In the genomic region with DNA sequence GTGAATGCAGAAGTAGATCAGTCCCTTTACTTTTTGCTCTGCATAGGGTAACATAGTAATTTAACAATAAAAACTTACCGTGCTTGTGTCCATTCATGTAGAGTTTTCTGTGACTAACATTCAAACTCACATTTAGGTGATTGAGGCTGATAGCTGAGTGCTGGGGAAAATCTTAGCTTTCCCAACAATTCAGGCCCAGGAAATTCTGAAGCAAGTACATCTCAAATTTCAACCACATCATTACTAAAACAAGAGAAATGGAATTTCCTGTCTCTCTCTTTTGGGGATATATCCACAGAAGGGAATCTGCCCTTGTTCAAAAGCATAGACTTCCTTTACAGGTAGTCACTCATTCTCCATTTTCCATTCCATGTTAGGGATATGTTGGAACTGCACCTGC, we compare ENCODE assay signal across 19 cellular contexts. TPM values are rescaled to one million over a fixed set of nuclear protein-coding genes. Genes with fewer than 3 reads are reported as not detected.
A peak's percentile ranks its signal among the peaks of the same experiment; 100 is the strongest.
DNase-seq lines count a peak whose midpoint lies in the region; ATAC-seq, FAIRE-seq and TF ChIP-seq lines count a peak whose summit lies in the region.
"Had no signal": no experiment of that assay in that cellular context is flagged by ENCODE, and none has a peak within 500 bp of the region (broad histone marks: within the 10 kb centered on the region; RNA-seq: fewer than 3 reads in every experiment).

No MANE protein-coding gene starts in this region.

- H3K9me3 Mint-ChIP-seq in astrocyte (ENCODE audit: unreplicated experiment), result no peaks in the 10 kb centered on the region
- H3K9me3 Mint-ChIP-seq: activated CD4-positive, alpha-beta T cell treated with anti-CD3 and anti-CD28 coated beads, Interleukin-2, amount 10 ng/mL, durations not matched to agents 7 days and 5 days; mesothelial cell of epicardium; T-helper 2 cell treated with Interferon-gamma antibody and Interleukin-4, amounts not matched to agents 5 μg/mL and 100 μg/mL, for 36 hours had no signal

- peak overlapping the region; percentile 63 for H3K27ac Mint-ChIP-seq in astrocyte (ENCODE audit: unreplicated experiment)
- H3K27ac Mint-ChIP-seq: activated CD4-positive, alpha-beta T cell treated with anti-CD3 and anti-CD28 coated beads, Interleukin-2, amount 10 ng/mL, durations not matched to agents 7 days and 5 days; mesothelial cell of epicardium; T-helper 2 cell treated with Interferon-gamma antibody and Interleukin-4, amounts not matched to agents 5 μg/mL and 100 μg/mL, for 36 hours had no signal

- H3K9ac ChIP-seq in astrocyte (ENCODE audit: low read length), result no peak overlapping the region

- H3K9me3 ChIP-seq in astrocyte (ENCODE audit: insufficient read depth, low read depth, low read length) (no peaks in the 10 kb centered on the region), mucosa of descending colon (no peaks in the 10 kb centered on the region)
- H3K9me3 ChIP-seq in effector memory CD4-positive, alpha-beta T cell (ENCODE audit: control insufficient read depth, low read length), result no peaks in the 10 kb centered on the region
- H3K9me3 ChIP-seq: A549, gastroesophageal sphincter, Peyer's patch had no signal

- H3K4me3 Mint-ChIP-seq in astrocyte (ENCODE audit: unreplicated experiment), result no peak overlapping the region
- H3K4me3 Mint-ChIP-seq: activated CD4-positive, alpha-beta T cell treated with anti-CD3 and anti-CD28 coated beads, Interleukin-2, amount 10 ng/mL, durations not matched to agents 7 days and 5 days; mesothelial cell of epicardium; T-helper 2 cell treated with Interferon-gamma antibody and Interleukin-4, amounts not matched to agents 5 μg/mL and 100 μg/mL, for 36 hours had no signal

- H3K79me2 ChIP-seq in ACC112 (ENCODE audit: control insufficient read depth, insufficient read depth, low read length, unreplicated experiment), result no peaks in the 10 kb centered on the region
- no peaks in the 10 kb centered on the region for H3K79me2 ChIP-seq in astrocyte (ENCODE audit: insufficient read depth, low read length)

- H3K27me3 Mint-ChIP-seq in astrocyte (ENCODE audit: low read depth, unreplicated experiment), result no peaks in the 10 kb centered on the region

- FAIRE-seq in astrocyte (lab: Jason Lieb, UNC), result peak; percentile 82
- FAIRE-seq: A549 had no signal

- no peak for TF ChIP-seq CTCF in astrocyte (IDR thresholded peaks at IDR 0.05; ENCODE audit: insufficient read depth, low read depth, low read length)
- no peak for TF ChIP-seq CTCF in foreskin keratinocyte (conservative IDR thresholded peaks at IDR 0.05)
- no peak for TF ChIP-seq CTCF in mucosa of descending colon (IDR thresholded peaks at IDR 0.05)

- no peaks in the 10 kb centered on the region for H3K36me3 Mint-ChIP-seq in astrocyte (ENCODE audit: low read depth, unreplicated experiment)

- peaks cover 36% of the 10 kb centered on the region for H3K4me1 ChIP-seq in ACC112 (ENCODE audit: control insufficient read depth, insufficient read depth, low read length, unreplicated experiment)
- H3K4me1 ChIP-seq in astrocyte (ENCODE audit: insufficient read depth, low read length), result peaks cover 11% of the 10 kb centered on the region
- H3K4me1 ChIP-seq in foreskin keratinocyte, result no peaks in the 10 kb centered on the region
- no peaks in the 10 kb centered on the region for H3K4me1 ChIP-seq in mucosa of descending colon (ENCODE audit: low read depth)
- H3K4me1 ChIP-seq in effector memory CD4-positive, alpha-beta T cell (ENCODE audit: control insufficient read depth, insufficient read depth, low read length, poor library complexity, severe bottlenecking), result no peaks in the 10 kb centered on the region
- H3K4me1 ChIP-seq: A549, gastroesophageal sphincter, Peyer's patch had no signal

- intact Hi-C loops in mucosa of descending colon (cut with DNase I, micrococcal nuclease), result no loop called here

- H3K27ac ChIP-seq in ACC112 (ENCODE audit: low read depth, low read length), result peak overlapping the region; percentile 53
- no peak overlapping the region for H3K27ac ChIP-seq in astrocyte (ENCODE audit: low read depth, low read length)
- no peak overlapping the region for H3K27ac ChIP-seq in foreskin keratinocyte
- H3K27ac ChIP-seq in effector memory CD4-positive, alpha-beta T cell (ENCODE audit: insufficient read depth, low read length, poor library complexity, severe bottlenecking), result no peak overlapping the region
- H3K27ac ChIP-seq: A549, gastroesophageal sphincter, Peyer's patch had no signal

- no peak overlapping the region for H2AFZ ChIP-seq in ACC112 (ENCODE audit: low read length, unreplicated experiment)
- no peak overlapping the region for H2AFZ ChIP-seq in astrocyte (ENCODE audit: low read depth, low read length)

- H4K20me1 ChIP-seq in astrocyte (ENCODE audit: insufficient read depth, low read length), result no peaks in the 10 kb centered on the region

- H3K36me3 ChIP-seq in ACC112 (ENCODE audit: insufficient read depth, low read length) (no peaks in the 10 kb centered on the region), astrocyte (ENCODE audit: insufficient read depth, low read length) (no peaks in the 10 kb centered on the region), mucosa of descending colon (ENCODE audit: low read depth) (no peaks in the 10 kb centered on the region)
- peaks cover 2% of the 10 kb centered on the region for H3K36me3 ChIP-seq in effector memory CD4-positive, alpha-beta T cell (ENCODE audit: control insufficient read depth, insufficient read depth, low read length)
- H3K36me3 ChIP-seq: Peyer's patch had no signal

- peaks cover 25% of the 10 kb centered on the region for H3K4me1 Mint-ChIP-seq in astrocyte (ENCODE audit: low read depth, unreplicated experiment)
- H3K4me1 Mint-ChIP-seq: activated CD4-positive, alpha-beta T cell treated with anti-CD3 and anti-CD28 coated beads, Interleukin-2, amount 10 ng/mL, durations not matched to agents 7 days and 5 days had no signal

- ATAC-seq in foreskin keratinocyte (peak; percentile 64), mucosa of descending colon (no peak), HG02840 (IDR thresholded peaks at IDR 0.05; ENCODE audit: low FRiP score, unreplicated experiment) (no peak)
- ATAC-seq: A549, gastroesophageal sphincter had no signal

- H3K4me2 ChIP-seq in astrocyte (ENCODE audit: low read length), result peak overlapping the region; percentile 59
- H3K4me2 ChIP-seq: A549 had no signal

- DNase-seq in HCEC 1CT (peak; percentile 88), astrocyte (ENCODE audit: low read depth) (peak; percentile 87), foreskin keratinocyte (peak; percentile 68 to 79), mucosa of descending colon (no peak), middle frontal gyrus (ENCODE audit: extremely low spot score, low spot score) (no peak)
- DNase-seq in effector memory CD4-positive, alpha-beta T cell, result no peak
- DNase-seq: activated CD4-positive, alpha-beta T cell treated with anti-CD3 and anti-CD28 coated beads, Interleukin-2, amount 10 ng/mL, durations not matched to agents 7 days and 5 days; activated T-cell treated with anti-CD3 and anti-CD28 coated beads, Interleukin-2, amount 50 U/mL, for 48 hours; NCI-H1694 treated with DMSO at 0.1 percent for 48 hours; NCI-H524; Peyer's patch had no signal

- H3K27me3 ChIP-seq in ACC112 (ENCODE audit: insufficient read depth, low read length), result no peaks in the 10 kb centered on the region
- no peaks in the 10 kb centered on the region for H3K27me3 ChIP-seq in astrocyte (ENCODE audit: insufficient read depth, low read length)
- no peaks in the 10 kb centered on the region for H3K27me3 ChIP-seq in foreskin keratinocyte
- H3K27me3 ChIP-seq in effector memory CD4-positive, alpha-beta T cell (replicated peaks; ENCODE audit: control insufficient read depth, insufficient read depth, low read length, poor library complexity, severe bottlenecking), result no peaks in the 10 kb centered on the region
- H3K27me3 ChIP-seq: gastroesophageal sphincter, Peyer's patch had no signal

- peak overlapping the region; percentile 46; the same call in 1 of the 2 replicates for H3K4me3 ChIP-seq in ACC112 (ENCODE audit: low read depth, low read length)
- H3K4me3 ChIP-seq in astrocyte (ENCODE audit: insufficient read depth, low read depth, low read length), result no peak overlapping the region
- no peak overlapping the region for H3K4me3 ChIP-seq in mucosa of descending colon
- H3K4me3 ChIP-seq in effector memory CD4-positive, alpha-beta T cell (ENCODE audit: insufficient read depth, low read depth, low read length, poor library complexity, severe bottlenecking), result no peak overlapping the region
- H3K4me3 ChIP-seq: A549, gastroesophageal sphincter, Peyer's patch had no signal

RNA-seq across cellular contexts. Expression of a gene that starts 33.1 kb away (rescaled TPM):
- total RNA-seq in astrocyte (not detected in 2 replicates), foreskin keratinocyte (not detected in 2 replicates), mucosa of descending colon (not detected)
- polyA plus RNA-seq in foreskin keratinocyte, result not detected in 2 replicates
- total RNA-seq: activated CD4-positive, alpha-beta T cell treated with anti-CD3 and anti-CD28 coated beads, Interleukin-2, amount 10 ng/mL, durations not matched to agents 7 days and 5 days; gastroesophageal sphincter; mesothelial cell of epicardium; osteocyte; Peyer's patch had no signal
- polyA plus RNA-seq: A549, adipose tissue had no signal

Comparison
In these comparisons a context has a peak if more than half of its experiments do, and no peak if none do; other contexts are left out.
1. DNase-seq: peak in HCEC 1CT (single experiment), astrocyte (single experiment) and foreskin keratinocyte (2 of 2); none in mucosa of descending colon (0 of 3), middle frontal gyrus (single experiment) and effector memory CD4-positive, alpha-beta T cell (0 of 3).